Comparison of ENCODE assay signal across 21 cellular contexts in the genomic region with DNA sequence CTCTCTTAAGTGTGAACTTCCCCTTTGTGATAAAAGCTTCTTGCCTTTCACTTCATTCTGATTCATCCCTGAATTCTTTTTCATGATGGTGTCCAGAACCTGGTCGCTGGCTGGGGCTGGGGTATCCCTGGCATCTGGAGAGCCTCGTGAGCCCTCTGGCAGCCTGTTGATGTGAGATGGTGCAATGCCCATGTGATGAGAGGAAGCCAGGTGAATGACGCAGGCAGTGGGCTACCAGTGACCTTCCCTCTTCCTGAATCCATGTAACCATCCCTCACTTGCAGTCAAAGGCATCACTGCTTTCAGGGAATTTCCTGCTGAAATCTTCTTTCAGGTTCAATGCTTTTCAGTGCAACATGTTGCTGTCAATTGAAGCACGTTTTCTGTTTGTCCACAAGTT.
DNase-seq lines count a peak whose midpoint lies in the region; ATAC-seq and TF ChIP-seq lines count a peak whose summit lies in the region.
"Had no signal": no experiment of that assay in that cellular context is flagged by ENCODE, and none has a peak within 500 bp of the region (broad histone marks: within the 10 kb centered on the region; RNA-seq: fewer than 3 reads in every experiment).

No MANE protein-coding gene starts in this region.

- H3K27ac ChIP-seq in left ventricle myocardium inferior (replicated peaks) (no peak overlapping the region), neuronal stem cell (replicated peaks; ENCODE audit: low read length) (no peak overlapping the region)
- H3K27ac ChIP-seq: 22Rv1; A549; BLaER1 treated with 17β-estradiol and CSF1 and Interleukin-3, amounts not matched to agents 10 nM and 100 nM; C4-2B had no signal

- H2BK5ac ChIP-seq in neuronal stem cell (ENCODE audit: low read length), result no peak overlapping the region

- H3K9me3 ChIP-seq in left ventricle myocardium inferior (replicated peaks) (peaks cover 13% of the 10 kb centered on the region), neuronal stem cell (replicated peaks in 1 of 2; ENCODE audit: control insufficient read depth in 2 of 2, insufficient read depth in 1 of 2, low read depth in 1 of 2, low read length in 2 of 2) (no peaks in the 10 kb centered on the region)
- H3K9me3 ChIP-seq: A549; BLaER1 treated with 17β-estradiol and CSF1 and Interleukin-3, amounts not matched to agents 10 nM and 100 nM; Caco-2 had no signal

- no peaks in the 10 kb centered on the region for H3K36me3 Mint-ChIP-seq in natural killer cell
- H3K36me3 Mint-ChIP-seq: CD8-positive, alpha-beta T cell had no signal

- ATAC-seq in left cardiac atrium, result no peak
- ATAC-seq in natural killer cell, result no peak
- ATAC-seq: A549; CD8-positive, alpha-beta T cell; GM12878 had no signal

- peak overlapping the region; percentile 30 for H3K18ac ChIP-seq in neuronal stem cell (ENCODE audit: low read length)

- H3K14ac ChIP-seq in neuronal stem cell (ENCODE audit: low read length), result no peak overlapping the region

- no peak overlapping the region for H3K4me3 Mint-ChIP-seq in natural killer cell
- H3K4me3 Mint-ChIP-seq: B cell; CD4-positive, alpha-beta T cell; CD8-positive, alpha-beta T cell had no signal

- no peaks in the 10 kb centered on the region for H3K27me3 ChIP-seq in left ventricle myocardium inferior (ENCODE audit: low read depth)
- H3K27me3 ChIP-seq in neuronal stem cell (ENCODE audit: control insufficient read depth in 3 of 3, insufficient read depth in 3 of 3, low read depth in 1 of 3, low read length in 3 of 3), result no peaks in the 10 kb centered on the region
- H3K27me3 ChIP-seq: BLaER1 treated with 17β-estradiol and CSF1 and Interleukin-3, amounts not matched to agents 10 nM and 100 nM had no signal

- no peak overlapping the region for H3K23ac ChIP-seq in neuronal stem cell (ENCODE audit: low read depth, low read length, poor library complexity)

- WGBS in neuronal stem cell (ENCODE audit: extremely low coverage in 2 of 2, insufficient read length in 2 of 2, insufficient replicate concordance in 1 of 2), 2 donors, result no CpG with 5 or more reads among the region's 4 CpGs

- TF ChIP-seq CTCF in left ventricle myocardium inferior (IDR thresholded peaks at IDR 0.05; ENCODE audit: borderline replicate concordance) (no peak), natural killer cell (IDR thresholded peaks at IDR 0.05) (no peak)

- no peak overlapping the region for H2AK5ac ChIP-seq in neuronal stem cell (ENCODE audit: low read depth, low read length)

- H4K91ac ChIP-seq in neuronal stem cell (ENCODE audit: low read depth, low read length, poor library complexity), result no peak overlapping the region

- no peak overlapping the region for H4K8ac ChIP-seq in neuronal stem cell (ENCODE audit: low read depth, low read length)

- H2BK120ac ChIP-seq in neuronal stem cell (ENCODE audit: low read depth, low read length), result no peak overlapping the region

- intact Hi-C loops in left cardiac atrium (cut with DNase I) (no loop called here), left ventricle myocardium inferior (cut with micrococcal nuclease) (no loop called here), natural killer cell (cut with micrococcal nuclease) (no loop called here)

- H3K79me1 ChIP-seq in neuronal stem cell (ENCODE audit: low read depth, low read length), result no peaks in the 10 kb centered on the region

- DNase-seq in left cardiac atrium (peak; percentile 45), left ventricle myocardium inferior (no peak), kidney tubule cell (ENCODE audit: low spot score) (peak; percentile 67), neuronal stem cell (ENCODE audit: low spot score) (no peak), D341Med (ENCODE audit: low spot score) (no peak), kidney glomerular epithelial cell (lab: John Stamatoyannopoulos, UW) (no peak), natural killer cell (no peak)
- DNase-seq: AML-193; Caco-2; CD4-positive, alpha-beta T cell; CD8-positive, alpha-beta T cell; DMS79; DND-41; EL; GDM1 had no signal

- H3K4ac ChIP-seq in neuronal stem cell (ENCODE audit: low read length), result no peak overlapping the region

- H3K4me1 ChIP-seq in left ventricle myocardium inferior (no peaks in the 10 kb centered on the region), neuronal stem cell (ENCODE audit: control insufficient read depth in 2 of 2, insufficient read depth in 1 of 2, low read depth in 1 of 2, low read length in 2 of 2) (no peaks in the 10 kb centered on the region)
- H3K4me1 ChIP-seq: A549; BLaER1 treated with 17β-estradiol and CSF1 and Interleukin-3, amounts not matched to agents 10 nM and 100 nM; Caco-2 had no signal

- no peaks in the 10 kb centered on the region for H3K27me3 Mint-ChIP-seq in natural killer cell (ENCODE audit: low read depth in 2 of 2)
- H3K27me3 Mint-ChIP-seq: B cell; CD4-positive, alpha-beta T cell had no signal

- H3K27ac Mint-ChIP-seq in natural killer cell, result no peak overlapping the region
- H3K27ac Mint-ChIP-seq: B cell; CD4-positive, alpha-beta T cell; CD8-positive, alpha-beta T cell had no signal

- H3K4me3 ChIP-seq in left ventricle myocardium inferior, result no peak overlapping the region
- no peak overlapping the region for H3K4me3 ChIP-seq in neuronal stem cell (ENCODE audit: low read length in 2 of 2)
- H3K4me3 ChIP-seq: A549; BLaER1 treated with 17β-estradiol and CSF1 and Interleukin-3, amounts not matched to agents 10 nM and 100 nM; GM12878 had no signal

- H3K9me3 Mint-ChIP-seq in natural killer cell, result peaks cover 4 to 11% of the 10 kb centered on the region in 2 donors

- no peak overlapping the region for H2AFZ ChIP-seq in neuronal stem cell (ENCODE audit: low read length)

- H3K36me3 ChIP-seq in left ventricle myocardium inferior (no peaks in the 10 kb centered on the region), neuronal stem cell (replicated peaks in 1 of 2; ENCODE audit: control insufficient read depth in 2 of 2, insufficient read depth in 2 of 2, low read length in 2 of 2) (no peaks in the 10 kb centered on the region)
- H3K36me3 ChIP-seq: BLaER1 treated with 17β-estradiol and CSF1 and Interleukin-3, amounts not matched to agents 10 nM and 100 nM had no signal

- peak overlapping the region; percentile 36 for H2BK12ac ChIP-seq in neuronal stem cell (ENCODE audit: low read length)

- no peak overlapping the region for H2BK15ac ChIP-seq in neuronal stem cell (ENCODE audit: low read length)

- H3K4me1 Mint-ChIP-seq in natural killer cell, result no peaks in the 10 kb centered on the region
- H3K4me1 Mint-ChIP-seq: B cell had no signal

- H3K9ac ChIP-seq in neuronal stem cell (ENCODE audit: low read depth, low read length, poor library complexity), result no peak overlapping the region
- H3K9ac ChIP-seq: BLaER1 treated with 17β-estradiol and CSF1 and Interleukin-3, amounts not matched to agents 10 nM and 100 nM had no signal

- H3K4me2 ChIP-seq in neuronal stem cell (ENCODE audit: insufficient read depth, low read length, poor library complexity, severe bottlenecking), result no peak overlapping the region
- H3K4me2 ChIP-seq: A549; BLaER1 treated with 17β-estradiol and CSF1 and Interleukin-3, amounts not matched to agents 10 nM and 100 nM had no signal

Comparison
In these comparisons a context has a peak if more than half of its experiments do, and no peak if none do; other contexts are left out.
1. DNase-seq: peak in left cardiac atrium (single experiment) and kidney tubule cell (single experiment); none in left ventricle myocardium inferior (single experiment), neuronal stem cell (single experiment), D341Med (single experiment), kidney glomerular epithelial cell (single experiment) and natural killer cell (single experiment).